7 cellular contexts compared by ENCODE assay signal in the genomic region with DNA sequence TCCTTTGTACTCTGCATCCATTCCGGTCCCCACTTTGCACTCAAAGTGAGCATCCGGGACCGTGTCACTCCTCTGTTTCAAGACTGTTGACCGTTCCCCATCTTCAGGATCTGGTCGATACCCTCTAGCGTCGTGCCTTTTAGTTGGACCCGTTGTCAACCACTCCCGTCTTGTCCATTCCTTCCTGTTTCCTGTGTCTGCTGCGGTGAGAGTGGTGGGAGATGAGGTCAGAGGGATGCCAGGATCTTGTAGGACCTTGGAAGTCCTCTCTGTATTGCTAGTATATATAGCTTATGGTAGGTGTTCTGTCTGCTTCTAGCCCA. TPM values are rescaled to one million over a fixed set of nuclear protein-coding genes. Genes with fewer than 3 reads are reported as not detected.
DNase-seq lines count a peak whose midpoint lies in the region; ATAC-seq and TF ChIP-seq lines count a peak whose summit lies in the region.

No MANE protein-coding gene starts in this region.

- no peaks in the 10 kb centered on the region for H4K20me1 ChIP-seq in SU-DHL-6 (ENCODE audit: low read depth, low read length)
- no peaks in the 10 kb centered on the region for H4K20me1 ChIP-seq in fibroblast of lung (ENCODE audit: control insufficient read depth, extremely low read depth, insufficient read depth, low read length)

- H3K4me2 ChIP-seq in SU-DHL-6 (ENCODE audit: low read depth, low read length, poor library complexity, severe bottlenecking) (peak overlapping the region; percentile 88), fibroblast of lung (ENCODE audit: extremely low read depth, insufficient read depth, low read length) (peak overlapping the region; percentile 82)

- H3K36me3 ChIP-seq in SU-DHL-6 (ENCODE audit: low read length): peaks cover 3% of the 10 kb centered on the region; the same call in 1 of the 2 replicates
- no peaks in the 10 kb centered on the region for H3K36me3 ChIP-seq in fibroblast of lung (ENCODE audit: control insufficient read depth, insufficient read depth, low read length)

- DNase-seq in GM04504 (ENCODE audit: low read depth) (peak; percentile 16), fibroblast of lung (ENCODE audit: low read depth in 2 of 2) (peak in 1 of 2 donors; percentile 68), omental fat pad (ENCODE audit: low spot score) (no peak), 8988T (no peak), OCI-M2 (lab: John Stamatoyannopoulos, UW; ENCODE audit: unreplicated experiment) (no peak)

- no peaks in the 10 kb centered on the region for H3F3A ChIP-seq in SU-DHL-6 (ENCODE audit: insufficient read depth)

- H3K79me2 ChIP-seq in SU-DHL-6 (ENCODE audit: insufficient read depth, low read length): peaks cover 52% of the 10 kb centered on the region
- peaks cover 49% of the 10 kb centered on the region for H3K79me2 ChIP-seq in fibroblast of lung (ENCODE audit: control insufficient read depth, insufficient read depth, low read length)

- TF ChIP-seq CTCF in SU-DHL-6 (IDR thresholded peaks at IDR 0.05; ENCODE audit: insufficient read depth, low read length, poor library complexity, severe bottlenecking): no peak
- TF ChIP-seq CTCF in fibroblast of lung (conservative IDR thresholded peaks at IDR 0.05 in 1 of 2, IDR thresholded peaks at IDR 0.05 in 1 of 2; ENCODE audit: low read depth in 1 of 2, low read length in 2 of 2): no peak
- TF ChIP-seq CTCF in omental fat pad (IDR thresholded peaks at IDR 0.05): no peak

- H2AFZ ChIP-seq in SU-DHL-6 (ENCODE audit: low read depth, low read length, severe bottlenecking) (no peak overlapping the region), fibroblast of lung (ENCODE audit: low read length) (peak overlapping the region; percentile 86)

- peak; percentile 26 for ATAC-seq in HG02938 (IDR thresholded peaks at IDR 0.05; ENCODE audit: unreplicated experiment)
- ATAC-seq in omental fat pad (ENCODE audit: low FRiP score): peak; percentile 2

- H3K27me3 ChIP-seq in SU-DHL-6 (ENCODE audit: low read length): no peaks in the 10 kb centered on the region
- H3K27me3 ChIP-seq in fibroblast of lung (ENCODE audit: control insufficient read depth, insufficient read depth, low read length): no peaks in the 10 kb centered on the region

- H3K4me3 ChIP-seq in SU-DHL-6 (ENCODE audit: insufficient read depth, low read length, poor library complexity, severe bottlenecking) (peak overlapping the region; percentile 65), fibroblast of lung (replicated peaks in 1 of 4; ENCODE audit: control extremely low read depth in 1 of 4, insufficient read depth in 1 of 4, low read depth in 3 of 4, low read length in 4 of 4) (peak overlapping the region; percentile 72 to 99 (median 86))

- H3K9ac ChIP-seq in SU-DHL-6 (ENCODE audit: low read length): peak overlapping the region; percentile 74
- peak overlapping the region; percentile 79 for H3K9ac ChIP-seq in fibroblast of lung (ENCODE audit: insufficient read depth, low read length)

- H3K4me1 ChIP-seq in fibroblast of lung (ENCODE audit: control insufficient read depth, extremely low read depth, insufficient read depth, low read length): peaks cover 7% of the 10 kb centered on the region

- no peaks in the 10 kb centered on the region for H3K9me3 ChIP-seq in SU-DHL-6 (ENCODE audit: insufficient read depth, low read length)
- no peaks in the 10 kb centered on the region for H3K9me3 ChIP-seq in fibroblast of lung (ENCODE audit: control insufficient read depth, insufficient read depth, low read depth, low read length)

- H3K27ac ChIP-seq in SU-DHL-6 (ENCODE audit: low read depth, low read length) (peak overlapping the region; percentile 57), fibroblast of lung (ENCODE audit: insufficient read depth, low read length) (peak overlapping the region; percentile 82)

- H3K9me2 ChIP-seq in SU-DHL-6 (replicated peaks; ENCODE audit: insufficient read depth, low read length): no peaks in the 10 kb centered on the region

RNA-seq across cellular contexts. Expression of a gene that starts 0.6 kb away (rescaled TPM):
- total RNA-seq in fibroblast of lung (112 and 114 TPM in 2 replicates), omental fat pad (100 to 1,000 TPM in 1 of 4 donors, 10 to 100 TPM in 3; 88.3 to 133 (median 93.7) TPM)
- polyA plus RNA-seq in fibroblast of lung: 303 and 326 TPM in 2 replicates
- polyA plus RNA-seq in fibroblast of lung (2012): 242 and 243 TPM in 2 replicates
- 72.3 and 73.3 TPM in 2 replicates for polyA minus RNA-seq in fibroblast of lung (ENCODE audit: low replicate concordance)

RNA-seq across cellular contexts. Expression of a gene that starts 8.0 kb away (rescaled TPM):
- total RNA-seq in fibroblast of lung (not detected in 2 replicates), omental fat pad (not detected)
- not detected in 2 replicates for polyA plus RNA-seq in fibroblast of lung
- polyA plus RNA-seq in fibroblast of lung (2012): not detected in 2 replicates
- polyA minus RNA-seq in fibroblast of lung (ENCODE audit: low replicate concordance): not detected in 2 replicates

RNA-seq across cellular contexts. Expression of a gene that starts 25.5 kb away (rescaled TPM):
- total RNA-seq in fibroblast of lung: 36.7 and 39.3 TPM in 2 replicates
- polyA plus RNA-seq in fibroblast of lung: 13.3 and 13.8 TPM in 2 replicates
- 17.4 and 24.6 TPM in 2 replicates for polyA plus RNA-seq in fibroblast of lung (2012)
- 13.0 and 19.1 TPM in 2 replicates for polyA minus RNA-seq in fibroblast of lung (ENCODE audit: low replicate concordance)
- 10 to 100 TPM; 27.4 to 39.3 (median 35.2) TPM for total RNA-seq in omental fat pad

RNA-seq across cellular contexts. Expression of a gene that starts 48.6 kb away (rescaled TPM):
- total RNA-seq in fibroblast of lung (4.4 and 6.6 TPM in 2 replicates), omental fat pad (10 to 100 TPM in 1 of 4 donors, 1 to 10 TPM in 3; 6.1 to 23.8 (median 7.6) TPM)
- 1.5 and 3.6 TPM in 2 replicates for polyA plus RNA-seq in fibroblast of lung
- polyA plus RNA-seq in fibroblast of lung (2012): 0.64 and 1.7 TPM in 2 replicates
- 1.8 and 4.7 TPM in 2 replicates for polyA minus RNA-seq in fibroblast of lung (ENCODE audit: low replicate concordance)
